ENCODE assay signal across 28 cellular contexts in genomic region chr9:3946840-3947239, GRCh38.
"Had no signal": no experiment of that assay in that cellular context is flagged by ENCODE, and none has a peak within 500 bp of the region (broad histone marks: within the 10 kb centered on the region; RNA-seq: fewer than 3 reads in every experiment).

No MANE protein-coding gene starts in this region.

- H3K4me3 ChIP-seq: body of pancreas, cardiac muscle cell, coronary artery, dorsolateral prefrontal cortex, left ventricle myocardium inferior, lung, psoas muscle, stomach, thyroid gland, upper lobe of left lung, vagina had no signal

- H3K27me3 ChIP-seq: body of pancreas, cardiac muscle cell, stomach, thyroid gland, upper lobe of left lung, vagina had no signal

- H3K27ac Mint-ChIP-seq: activated CD4-positive, alpha-beta memory T cell treated with anti-CD3 and anti-CD28 coated beads, Interleukin-2, amount 10 ng/mL, durations not matched to agents 7 days and 5 days; activated CD4-positive, alpha-beta T cell treated with anti-CD3 and anti-CD28 coated beads, Interleukin-2, amount 10 ng/mL, durations not matched to agents 7 days and 5 days; activated naive CD4-positive, alpha-beta T cell treated with anti-CD3 and anti-CD28 coated beads, Interleukin-2, amount 50 U/mL, for 72 hours; activated T-helper 17 cell treated with anti-CD3 and anti-CD28 coated beads, Interleukin-2, amount 50 U/mL, for 72 hours; nephron; stimulated activated naive B cell treated with anti-CD40 and anti-IgM and Interleukin-4, amounts not matched to agents 10 μg/mL and 1 μg/mL and 100 μg/mL, for 72 hours; T-helper 17 cell had no signal

- H3K4me1 Mint-ChIP-seq: activated CD4-positive, alpha-beta memory T cell treated with anti-CD3 and anti-CD28 coated beads, Interleukin-2, amount 10 ng/mL, durations not matched to agents 7 days and 5 days; activated CD4-positive, alpha-beta T cell treated with anti-CD3 and anti-CD28 coated beads, Interleukin-2, amount 10 ng/mL, durations not matched to agents 7 days and 5 days; activated T-helper 17 cell treated with anti-CD3 and anti-CD28 coated beads, Interleukin-2, amount 50 U/mL, for 72 hours; stimulated activated naive B cell treated with anti-CD40 and anti-IgM and Interleukin-4, amounts not matched to agents 10 μg/mL and 1 μg/mL and 100 μg/mL, for 72 hours; T-helper 17 cell had no signal

- H3K36me3 ChIP-seq: cardiac muscle cell, left ventricle myocardium inferior, stomach, thyroid gland, upper lobe of left lung, vagina had no signal

- H3K79me2 ChIP-seq: parathyroid adenoma had no signal

- H3K27me3 Mint-ChIP-seq: activated CD4-positive, alpha-beta T cell treated with anti-CD3 and anti-CD28 coated beads, Interleukin-2, amount 10 ng/mL, durations not matched to agents 7 days and 5 days had no signal

- DNase-seq: activated CD4-positive, alpha-beta memory T cell treated with anti-CD3 and anti-CD28 coated beads, Interleukin-2, amount 10 ng/mL, durations not matched to agents 7 days and 5 days; activated CD4-positive, alpha-beta T cell treated with anti-CD3 and anti-CD28 coated beads for 1 hour; activated CD4-positive, alpha-beta T cell treated with anti-CD3 and anti-CD28 coated beads, Interleukin-2, amount 10 ng/mL, durations not matched to agents 7 days and 5 days; activated naive CD4-positive, alpha-beta T cell; activated T-cell treated with anti-CD3 and anti-CD28 coated beads, Interleukin-2, amount 50 U/mL, for 4 hours; body of pancreas; dorsolateral prefrontal cortex; effector memory CD4-positive, alpha-beta T cell; islet precursor cell; left ventricle myocardium inferior; nucleus accumbens; psoas muscle; stimulated activated CD4-positive, alpha-beta T cell treated with anti-CD3 and anti-CD28 coated beads, Interleukin-15, amount 100 ng/mL, for 24 hours; stimulated activated CD4-positive, alpha-beta T cell treated with anti-CD3 and anti-CD28 coated beads, Interleukin-2, amount 100 ng/mL, for 24 hours; stimulated activated naive B cell treated with anti-CD40 and anti-IgM and Interleukin-4, amounts not matched to agents 10 μg/mL and 1 μg/mL and 100 μg/mL, for 72 hours; stomach; T-helper 17 cell; T1000; thyroid gland had no signal

- H3K4me3 Mint-ChIP-seq: activated CD4-positive, alpha-beta memory T cell treated with anti-CD3 and anti-CD28 coated beads, Interleukin-2, amount 10 ng/mL, durations not matched to agents 7 days and 5 days; activated CD4-positive, alpha-beta T cell treated with anti-CD3 and anti-CD28 coated beads, Interleukin-2, amount 10 ng/mL, durations not matched to agents 7 days and 5 days; activated T-cell treated with anti-CD3 and anti-CD28 coated beads, Interleukin-2, amount 50 U/mL, for 4 hours; activated T-helper 17 cell treated with anti-CD3 and anti-CD28 coated beads, Interleukin-2, amount 50 U/mL, for 72 hours; nephron; stimulated activated naive B cell treated with anti-CD40 and anti-IgM and Interleukin-4, amounts not matched to agents 10 μg/mL and 1 μg/mL and 100 μg/mL, for 72 hours; T-helper 17 cell had no signal

- H3K27ac ChIP-seq: body of pancreas, cardiac muscle cell, coronary artery, left ventricle myocardium inferior, parathyroid adenoma, psoas muscle, stomach, thyroid gland, upper lobe of left lung, vagina had no signal

- ATAC-seq: activated naive CD4-positive, alpha-beta T cell treated with anti-CD3 and anti-CD28 coated beads, Interleukin-2, amount 50 U/mL, for 72 hours; activated T-cell treated with anti-CD3 and anti-CD28 coated beads, Interleukin-2, amount 50 U/mL, for 4 hours; activated T-helper 17 cell treated with anti-CD3 and anti-CD28 coated beads, Interleukin-2, amount 50 U/mL, for 72 hours; body of pancreas; psoas muscle; stimulated activated naive B cell treated with anti-CD40 and anti-IgM and Interleukin-4, amounts not matched to agents 10 μg/mL and 1 μg/mL and 100 μg/mL, for 72 hours; T-helper 17 cell had no signal

- H3K36me3 Mint-ChIP-seq: activated naive CD4-positive, alpha-beta T cell treated with anti-CD3 and anti-CD28 coated beads, Interleukin-2, amount 50 U/mL, for 72 hours; stimulated activated naive B cell treated with anti-CD40 and anti-IgM and Interleukin-4, amounts not matched to agents 10 μg/mL and 1 μg/mL and 100 μg/mL, for 72 hours had no signal

- H3K4me1 ChIP-seq: parathyroid adenoma, psoas muscle had no signal

- H2AFZ ChIP-seq: parathyroid adenoma had no signal

- H3K9me3 Mint-ChIP-seq: activated CD4-positive, alpha-beta memory T cell treated with anti-CD3 and anti-CD28 coated beads, Interleukin-2, amount 10 ng/mL, durations not matched to agents 7 days and 5 days; activated CD4-positive, alpha-beta T cell treated with anti-CD3 and anti-CD28 coated beads, Interleukin-2, amount 10 ng/mL, durations not matched to agents 7 days and 5 days; activated naive CD4-positive, alpha-beta T cell treated with anti-CD3 and anti-CD28 coated beads, Interleukin-2, amount 50 U/mL, for 72 hours; activated T-cell treated with anti-CD3 and anti-CD28 coated beads, Interleukin-2, amount 50 U/mL, for 4 hours; activated T-helper 17 cell treated with anti-CD3 and anti-CD28 coated beads, Interleukin-2, amount 50 U/mL, for 72 hours; nephron; stimulated activated naive B cell treated with anti-CD40 and anti-IgM and Interleukin-4, amounts not matched to agents 10 μg/mL and 1 μg/mL and 100 μg/mL, for 72 hours had no signal
